ENCODE assay signal across 26 cellular contexts in genomic region chrX:130213376-130213775, GRCh38. TPM values are rescaled to one million over a fixed set of nuclear protein-coding genes. Genes with fewer than 3 reads are reported as not detected.
"Had no signal": no experiment of that assay in that cellular context is flagged by ENCODE, and none has a peak within 500 bp of the region (broad histone marks: within the 10 kb centered on the region; RNA-seq: fewer than 3 reads in every experiment).

No MANE protein-coding gene starts in this region.

- H3K27ac Mint-ChIP-seq: activated naive CD4-positive, alpha-beta T cell treated with anti-CD3 and anti-CD28 coated beads, Interleukin-2, amount 50 U/mL, for 24 hours; mesothelial cell of epicardium; T-helper 17 cell had no signal

- H3K4me3 Mint-ChIP-seq: activated naive CD4-positive, alpha-beta T cell treated with anti-CD3 and anti-CD28 coated beads, Interleukin-2, amount 50 U/mL, for 24 hours; mesothelial cell of epicardium; naive B cell; neural crest cell had no signal

- H3K4me3 ChIP-seq: breast epithelium, heart right ventricle, pancreas, prostate gland, skin epidermis, suprapubic skin, tibial artery, upper lobe of right lung had no signal

- H3K27me3 Mint-ChIP-seq: activated naive CD4-positive, alpha-beta T cell treated with anti-CD3 and anti-CD28 coated beads, Interleukin-2, amount 50 U/mL, for 24 hours; activated naive CD8-positive, alpha-beta T cell treated with anti-CD3 and anti-CD28 coated beads, Interleukin-2, amount 50 U/mL, for 24 hours; naive B cell; T-helper 17 cell had no signal

- H3K4me1 Mint-ChIP-seq: mesothelial cell of epicardium, naive B cell had no signal

- H3K9me3 ChIP-seq: breast epithelium, heart right ventricle, pancreas, prostate gland, suprapubic skin, tibial artery, upper lobe of right lung had no signal

- ATAC-seq: activated naive CD8-positive, alpha-beta T cell treated with anti-CD3 and anti-CD28 coated beads, Interleukin-2, amount 50 U/mL, for 24 hours; esophagus mucosa; heart right ventricle; pancreas; sciatic nerve; T-helper 17 cell; upper lobe of right lung had no signal

- H3K27ac ChIP-seq: breast epithelium, heart right ventricle, pancreas, prostate gland, skin epidermis, suprapubic skin, tibial artery, upper lobe of right lung, WERI-Rb-1 had no signal

- H3K9me3 Mint-ChIP-seq: activated naive CD4-positive, alpha-beta T cell treated with anti-CD3 and anti-CD28 coated beads, Interleukin-2, amount 50 U/mL, for 24 hours; activated naive CD8-positive, alpha-beta T cell treated with anti-CD3 and anti-CD28 coated beads, Interleukin-2, amount 50 U/mL, for 24 hours; naive B cell had no signal

- H3K36me3 ChIP-seq: breast epithelium, pancreas, prostate gland, WERI-Rb-1 had no signal

- H3K27me3 ChIP-seq: pancreas, suprapubic skin, tibial artery, upper lobe of right lung had no signal

- H3K4me1 ChIP-seq: breast epithelium, heart right ventricle, pancreas, prostate gland, suprapubic skin, tibial artery, upper lobe of right lung had no signal

- DNase-seq: activated CD4-positive, alpha-beta T cell treated with anti-CD3 and anti-CD28 coated beads, Interleukin-2, amount 50 U/mL, for 1 hour; activated naive CD8-positive, alpha-beta T cell treated with anti-CD3 and anti-CD28 coated beads, Interleukin-2, amount 50 U/mL, for 24 hours; amygdala; central memory CD4-positive, alpha-beta T cell; foreskin fibroblast; heart right ventricle; naive B cell; nucleus accumbens; pancreas; retina; stimulated activated CD4-positive, alpha-beta T cell treated with anti-CD3 and anti-CD28 coated beads, Interleukin-12 subunit alpha, Interleukin-12 subunit beta, amount 100 ng/mL, for 4 hours; stimulated activated CD4-positive, alpha-beta T cell treated with anti-CD3 and anti-CD28 coated beads, Interleukin-4, amount 100 ng/mL, for 1 hour; T-helper 17 cell; T1000; tibial artery; upper lobe of right lung; WERI-Rb-1 had no signal

RNA-seq across cellular contexts. Expression of gene RAB33A, which starts 41.6 kb away (rescaled TPM):
- total RNA-seq: sciatic nerve, suprapubic skin had no signal
